In genomic region chr5:102760815-102761214, GRCh38 we compare ENCODE assay signal across 12 cellular contexts. TPM values are rescaled to one million over a fixed set of nuclear protein-coding genes. Genes with fewer than 3 reads are reported as not detected.
DNase-seq lines count a peak whose midpoint lies in the region; ATAC-seq, FAIRE-seq and TF ChIP-seq lines count a peak whose summit lies in the region.
"Had no signal": no experiment of that assay in that cellular context is flagged by ENCODE, and none has a peak within 500 bp of the region (broad histone marks: within the 10 kb centered on the region; RNA-seq: fewer than 3 reads in every experiment).

No MANE protein-coding gene starts in this region.

- peak overlapping the region; percentile 2 to 82 (median 72) for H3K27ac Mint-ChIP-seq in CD4-positive, alpha-beta memory T cell
- H3K27ac Mint-ChIP-seq in natural killer cell treated with Interleukin-12 subunit alpha and Interleukin-12 subunit beta and Interleukin-15 and Interleukin-18, amount 100 ng/mL, for 72 hours: peak overlapping the region; percentile 69 to 87
- no peak overlapping the region for H3K27ac Mint-ChIP-seq in progenitor cell of endocrine pancreas

- H4K20me1 ChIP-seq in Loucy (ENCODE audit: insufficient read depth, low read length, poor library complexity, severe bottlenecking): no peaks in the 10 kb centered on the region
- no peaks in the 10 kb centered on the region for H4K20me1 ChIP-seq in GM12878 (ENCODE audit: control insufficient read depth, insufficient read depth)

- SMC1A ChIA-PET in GM12878 (lab: Charles Lee; ENCODE audit: uncharacterized antibody, unreplicated experiment): interaction anchor here (0.7 to 2.7 kb wide), 8 partner anchors 8 to 359 kb away, joined by 3 to 10 read pairs (median 4); partner anchors contain the start of genes GIN1 and PPIP5K2

- H3K4me1 Mint-ChIP-seq in CD4-positive, alpha-beta memory T cell: peaks cover 67 to 80% (median 72%) of the 10 kb centered on the region in 4 donors
- peaks cover 69 to 77% of the 10 kb centered on the region in 2 donors for H3K4me1 Mint-ChIP-seq in natural killer cell treated with Interleukin-12 subunit alpha and Interleukin-12 subunit beta and Interleukin-15 and Interleukin-18, amount 100 ng/mL, for 72 hours (ENCODE audit: low read depth in 2 of 2)
- H3K4me1 Mint-ChIP-seq in progenitor cell of endocrine pancreas (ENCODE audit: low read depth): peaks cover 7% of the 10 kb centered on the region

- H3K4me3 ChIP-seq in CD4-positive, alpha-beta memory T cell (ENCODE audit: low read length in 2 of 2): no peak overlapping the region
- peak overlapping the region; percentile 35 for H3K4me3 ChIP-seq in Loucy (ENCODE audit: low read length, poor library complexity, severe bottlenecking)
- H3K4me3 ChIP-seq in GM12878: peak overlapping the region; percentile 53; the same call in 1 of the 2 replicates
- H3K4me3 ChIP-seq: body of pancreas had no signal

- RAD21 ChIA-PET in GM12878 (lab: Charles Lee; ENCODE audit: unreplicated experiment): interaction anchor here (1.2 to 2.3 kb wide), 2 partner anchors 20 to 38 kb away, joined by 3 to 9 read pairs; no protein-coding TSS in a partner anchor

- H3K36me3 Mint-ChIP-seq in CD4-positive, alpha-beta memory T cell: peaks cover 0 to 4% of the 10 kb centered on the region in 2 donors
- no peaks in the 10 kb centered on the region for H3K36me3 Mint-ChIP-seq in natural killer cell treated with Interleukin-12 subunit alpha and Interleukin-12 subunit beta and Interleukin-15 and Interleukin-18, amount 100 ng/mL, for 72 hours
- H3K36me3 Mint-ChIP-seq in progenitor cell of endocrine pancreas (ENCODE audit: insufficient read depth): no peaks in the 10 kb centered on the region

- POLR2A ChIA-PET in CD4-positive, alpha-beta memory T cell (lab: Charles Lee; ENCODE audit: partially characterized antibody): no interaction called here
- POLR2A ChIA-PET in GM12878 (lab: Charles Lee): interaction anchor here (1.0 kb wide), 1 partner anchor 360 kb away, joined by 3 read pairs; the partner anchor contains the start of gene PPIP5K2

- no peak for TF ChIP-seq CTCF in Loucy (conservative IDR thresholded peaks at IDR 0.05; ENCODE audit: low read length)
- TF ChIP-seq CTCF in GM12878 (IDR thresholded peaks at IDR 0.05 in 2 of 3, conservative IDR thresholded peaks at IDR 0.05 in 1 of 3; ENCODE audit: control insufficient read depth in 2 of 3, extremely low read depth in 1 of 3, insufficient read depth in 1 of 3, low read depth in 3 of 3, low read length in 3 of 3): no peak
- TF ChIP-seq CTCF in progenitor cell of endocrine pancreas (IDR thresholded peaks at IDR 0.05; ENCODE audit: unreplicated experiment): no peak

- intact Hi-C loops in CD4-positive, alpha-beta memory T cell (cut with micrococcal nuclease): no loop called here
- intact Hi-C loops in GM12878 (cut with micrococcal nuclease; ENCODE audit: unreplicated experiment): no loop called here

- H3K9me3 Mint-ChIP-seq in CD4-positive, alpha-beta memory T cell: no peaks in the 10 kb centered on the region
- H3K9me3 Mint-ChIP-seq in natural killer cell treated with Interleukin-12 subunit alpha and Interleukin-12 subunit beta and Interleukin-15 and Interleukin-18, amount 100 ng/mL, for 72 hours: peaks cover 6% of the 10 kb centered on the region
- H3K9me3 Mint-ChIP-seq in progenitor cell of endocrine pancreas (ENCODE audit: low read depth): no peaks in the 10 kb centered on the region
- H3K9me3 Mint-ChIP-seq: IgD-negative memory B cell had no signal

- no peaks in the 10 kb centered on the region for H3K27me3 Mint-ChIP-seq in CD4-positive, alpha-beta memory T cell
- no peaks in the 10 kb centered on the region for H3K27me3 Mint-ChIP-seq in natural killer cell treated with Interleukin-12 subunit alpha and Interleukin-12 subunit beta and Interleukin-15 and Interleukin-18, amount 100 ng/mL, for 72 hours
- H3K27me3 Mint-ChIP-seq in progenitor cell of endocrine pancreas: peaks cover 10% of the 10 kb centered on the region
- H3K27me3 Mint-ChIP-seq: IgD-negative memory B cell had no signal

- ATAC-seq in GM12878: peak; percentile 4
- no peak for ATAC-seq in natural killer cell treated with Interleukin-12 subunit alpha and Interleukin-12 subunit beta and Interleukin-15 and Interleukin-18, amount 100 ng/mL, for 72 hours
- ATAC-seq: body of pancreas had no signal

- FAIRE-seq in GM12878 (lab: Jason Lieb, UNC): no peak

- in situ Hi-C loops in GM12878 (cut with MboI): no loop called here

- no peaks in the 10 kb centered on the region for H3F3A ChIP-seq in Loucy (ENCODE audit: low read depth)

- TF ChIP-seq RAD21 in GM12878 (IDR thresholded peaks at IDR 0.05; ENCODE audit: insufficient read depth, low read depth, low read length): no peak

- no TSS peak for BruUV-seq in GM12878 (replicated peaks; lab: Mats Ljungman, UMichigan)

- H3K4me2 ChIP-seq in Loucy (ENCODE audit: low read depth, low read length, poor library complexity, severe bottlenecking): peak overlapping the region; percentile 57
- peak overlapping the region; percentile 67 for H3K4me2 ChIP-seq in GM12878 (ENCODE audit: control insufficient read depth, insufficient read depth)

- no peak for DNase-seq in CD4-positive, alpha-beta memory T cell
- DNase-seq in GM12878 (ENCODE audit: low read depth, low spot score): no peak
- no peak for DNase-seq in natural killer cell treated with Interleukin-12 subunit alpha and Interleukin-12 subunit beta and Interleukin-15 and Interleukin-18, amount 100 ng/mL, for 72 hours (ENCODE audit: low spot score)
- no peak for DNase-seq in stimulated activated CD4-positive, alpha-beta T cell treated with anti-CD3 and anti-CD28 coated beads, Interleukin-1b, Interleukin-23, amount 100 ng/mL, for 48 hours
- no peak for DNase-seq in A172 (ENCODE audit: low spot score)
- DNase-seq in progenitor cell of endocrine pancreas (ENCODE audit: low spot score, unreplicated experiment): no peak
- DNase-seq in cerebellum (ENCODE audit: low spot score): no peak
- DNase-seq: kidney glomerular epithelial cell; stimulated activated CD4-positive, alpha-beta T cell treated with anti-CD3 and anti-CD28 coated beads, Interleukin-4, amount 100 ng/mL, for 24 hours had no signal

- no peak for TF ChIP-seq EP300 in GM12878 (IDR thresholded peaks at IDR 0.05; ENCODE audit: borderline replicate concordance in 1 of 2, control insufficient read depth in 1 of 2, low read depth in 2 of 2, low read length in 2 of 2)

- TF ChIP-seq POLR2A in GM12878 (IDR thresholded peaks at IDR 0.05; ENCODE audit: low read depth, low read length): no peak

- peaks cover 75% of the 10 kb centered on the region for H3K4me1 ChIP-seq in CD4-positive, alpha-beta memory T cell (ENCODE audit: insufficient read depth, low read length)
- H3K4me1 ChIP-seq in Loucy (ENCODE audit: insufficient read depth, low read length, poor library complexity, severe bottlenecking) (peaks cover 54% of the 10 kb centered on the region), GM12878 (ENCODE audit: control insufficient read depth, insufficient read depth, low read length) (peaks cover 8% of the 10 kb centered on the region; the same call in 1 of the 2 replicates)

- CTCF ChIA-PET in CD4-positive, alpha-beta memory T cell (lab: Charles Lee; ENCODE audit: partially characterized antibody): interaction anchor here (0.8 to 1.6 kb wide), 2 partner anchors 12 to 19 kb away, joined by 3 to 5 read pairs; no protein-coding TSS in a partner anchor
- CTCF ChIA-PET in GM12878 (lab: Yijun Ruan, JAX): interaction anchor here (1.0 to 1.7 kb wide), 5 partner anchors 15 to 360 kb away, joined by 3 to 5 read pairs (median 3); partner anchors contain the start of gene PPIP5K2

- H2AFZ ChIP-seq in Loucy (ENCODE audit: low read length): no peak overlapping the region
- peak overlapping the region; percentile 6 for H2AFZ ChIP-seq in GM12878 (ENCODE audit: control insufficient read depth, low read depth, low read length)

- H3K9me3 ChIP-seq in CD4-positive, alpha-beta memory T cell (ENCODE audit: control insufficient read depth in 1 of 2, low read length in 2 of 2): no peaks in the 10 kb centered on the region
- H3K9me3 ChIP-seq in Loucy (ENCODE audit: insufficient read depth, low read depth, low read length) (no peaks in the 10 kb centered on the region), GM12878 (replicated peaks; ENCODE audit: control insufficient read depth, insufficient read depth, low read length) (no peaks in the 10 kb centered on the region)
- H3K9me3 ChIP-seq: body of pancreas had no signal

- WGBS in GM12878 (ENCODE audit: insufficient coverage, insufficient replicate concordance, low lambda C conversion rate, missing lambda C conversion rate): 96% methylated on average over 2 of the region's 2 CpGs

- peaks cover 65% of the 10 kb centered on the region; the same call in 1 of the 2 replicates for H3K79me2 ChIP-seq in Loucy (ENCODE audit: insufficient read depth, low read length)
- peaks cover 70% of the 10 kb centered on the region for H3K79me2 ChIP-seq in GM12878 (ENCODE audit: control insufficient read depth, insufficient read depth, low read length)

- H3K9ac ChIP-seq in Loucy (ENCODE audit: low read depth, low read length, poor library complexity, severe bottlenecking) (peak overlapping the region; percentile 36), GM12878 (ENCODE audit: control insufficient read depth, insufficient read depth, low read length) (no peak overlapping the region)

- H3K9me2 ChIP-seq in Loucy (replicated peaks; ENCODE audit: low read depth, low read length): no peaks in the 10 kb centered on the region

- no peaks in the 10 kb centered on the region for H3K27me3 ChIP-seq in CD4-positive, alpha-beta memory T cell (ENCODE audit: insufficient read depth, low read length)
- no peaks in the 10 kb centered on the region for H3K27me3 ChIP-seq in Loucy (ENCODE audit: insufficient read depth, low read length, poor library complexity, severe bottlenecking)
- no peaks in the 10 kb centered on the region for H3K27me3 ChIP-seq in GM12878 (replicated peaks in 1 of 2; ENCODE audit: control insufficient read depth in 2 of 2, insufficient read depth in 2 of 2, low read length in 1 of 2)
- H3K27me3 ChIP-seq: body of pancreas had no signal

- peak overlapping the region in 7 of 8 donors; percentile 39 to 71 (median 58) for H3K4me3 Mint-ChIP-seq in CD4-positive, alpha-beta memory T cell
- peak overlapping the region; percentile 72 for H3K4me3 Mint-ChIP-seq in natural killer cell treated with Interleukin-12 subunit alpha and Interleukin-12 subunit beta and Interleukin-15 and Interleukin-18, amount 100 ng/mL, for 72 hours
- no peak overlapping the region for H3K4me3 Mint-ChIP-seq in progenitor cell of endocrine pancreas (ENCODE audit: low read depth)

- H3K27ac ChIP-seq in CD4-positive, alpha-beta memory T cell (ENCODE audit: low read depth, low read length): peak overlapping the region; percentile 25
- no peak overlapping the region; the same call in 1 of the 2 replicates for H3K27ac ChIP-seq in GM12878 (ENCODE audit: control insufficient read depth, insufficient read depth)
- H3K27ac ChIP-seq: body of pancreas had no signal

- H3K36me3 ChIP-seq in CD4-positive, alpha-beta memory T cell (ENCODE audit: insufficient read depth, low read length): no peaks in the 10 kb centered on the region
- H3K36me3 ChIP-seq in Loucy (ENCODE audit: insufficient read depth, low read length) (no peaks in the 10 kb centered on the region), GM12878 (ENCODE audit: control insufficient read depth in 2 of 2, insufficient read depth in 2 of 2, low read length in 1 of 2) (no peaks in the 10 kb centered on the region)

RNA-seq across cellular contexts. Expression of gene PAM, which starts 5.7 kb away (rescaled TPM):
- total RNA-seq in CD4-positive, alpha-beta memory T cell: 10 to 100 TPM; 25.8 to 31.0 TPM
- polyA plus RNA-seq in CD4-positive, alpha-beta memory T cell: 10 to 100 TPM; 26.5 to 30.8 TPM
- total RNA-seq in GM12878 (2013; cell fraction: nucleolus; rRNA removed): 281 and 287 TPM in 2 replicates
- 15.0 and 15.5 TPM in 2 replicates for total RNA-seq in GM12878 (2014; rRNA removed)
- 15.9 and 18.0 TPM in 2 replicates for total RNA-seq in GM12878 (2014; rRNA removed; fragmentation: Illumina TruSeq; extraction: Trizol)
- total RNA-seq in GM12878 (2021): 21.3 and 23.0 TPM in 2 replicates
- polyA plus RNA-seq in GM12878 (2011; ENCODE audit: low read depth): 24.4 TPM
- polyA plus RNA-seq in GM12878 (2011; rRNA removed): 72.5 and 103 TPM in 2 replicates
- polyA plus RNA-seq in GM12878 (2011; cell fraction: cytosol; rRNA removed): 23.6 and 31.0 TPM in 2 replicates
- polyA plus RNA-seq in GM12878 (2011; cell fraction: nucleus; rRNA removed): 80.9 and 98.5 TPM in 2 replicates
- polyA plus RNA-seq in GM12878 (2012): 25.9 and 36.5 TPM in 2 replicates
- 15.8 and 22.1 TPM in 2 replicates for polyA plus RNA-seq in GM12878 (2014; fragmentation: Illumina TruSeq; extraction: Trizol)
- polyA plus RNA-seq in GM12878 (2014; fragmentation: Nextera tagmentation; extraction: Ambion mirVana): 1 to 10 TPM; 5.5 to 7.4 TPM
- 12.6 and 14.4 TPM in 2 replicates for polyA plus RNA-seq in GM12878 (2014; rRNA removed)
- 10 to 100 TPM; 13.2 to 16.1 TPM for polyA plus RNA-seq in GM12878 (2016; fragmentation: Nextera tagmentation; extraction: Ambion mirVana)
- 83.0 and 86.2 TPM in 2 replicates for polyA minus RNA-seq in GM12878 (2011; rRNA and poly(A)+ RNA removed)
- 16.5 and 23.9 TPM in 2 replicates for polyA minus RNA-seq in GM12878 (2011; cell fraction: cytosol; rRNA and poly(A)+ RNA removed)
- polyA minus RNA-seq in GM12878 (2011; cell fraction: nucleus; rRNA and poly(A)+ RNA removed): 165 and 182 TPM in 2 replicates
- 100 to 1,000 TPM in 1 of 2 donors, 10 to 100 TPM in 1; 86.3 to 124 TPM for total RNA-seq in natural killer cell treated with Interleukin-12 subunit alpha and Interleukin-12 subunit beta and Interleukin-15 and Interleukin-18, amount 100 ng/mL, for 72 hours
- total RNA-seq in A172 (2014; rRNA removed; shearing (Covaris generic)): 190 and 218 TPM in 2 replicates
- 111 and 142 TPM in 2 replicates for total RNA-seq in progenitor cell of endocrine pancreas
- 148 TPM for total RNA-seq in cerebellum

Comparison
In these comparisons a context has a peak if more than half of its experiments do, and no peak if none do; other contexts are left out.
1. H3K4me3 ChIP-seq: peak in Loucy (single experiment) and GM12878 (single experiment); none in CD4-positive, alpha-beta memory T cell (0 of 2).